ENCODE assay signal across 20 cellular contexts in the genomic region with DNA sequence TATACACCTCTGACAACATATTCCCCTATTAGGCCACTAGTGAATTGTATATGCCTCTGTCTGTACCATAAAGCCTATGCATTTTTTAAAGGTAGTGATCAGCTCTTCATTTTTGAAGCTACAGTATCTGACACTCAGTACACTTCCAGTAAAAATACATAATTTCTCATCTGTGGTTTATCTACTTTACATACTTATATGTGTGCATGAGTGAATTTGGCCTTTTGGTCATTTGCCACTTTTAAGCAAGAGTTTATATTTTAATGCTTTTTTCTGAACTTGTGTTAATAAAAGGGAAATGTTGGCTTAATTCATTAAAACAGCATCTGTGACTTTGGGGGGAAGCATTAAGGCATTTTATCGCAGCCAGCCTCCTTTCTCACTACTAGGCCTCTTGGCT. TPM values are rescaled to one million over a fixed set of nuclear protein-coding genes. Genes with fewer than 3 reads are reported as not detected.
DNase-seq lines count a peak whose midpoint lies in the region; ATAC-seq and TF ChIP-seq lines count a peak whose summit lies in the region.
"Had no signal": no experiment of that assay in that cellular context is flagged by ENCODE, and none has a peak within 500 bp of the region (broad histone marks: within the 10 kb centered on the region; RNA-seq: fewer than 3 reads in every experiment).

No MANE protein-coding gene starts in this region.

- no peak overlapping the region for H3K4me3 Mint-ChIP-seq in activated naive CD8-positive, alpha-beta T cell treated with anti-CD3 and anti-CD28 coated beads, Interleukin-2, amount 50 U/mL, for 24 hours
- no peak overlapping the region for H3K4me3 Mint-ChIP-seq in stimulated activated naive CD8-positive, alpha-beta T cell treated with anti-CD3 and anti-CD28 coated beads, Interleukin-15, Interleukin-2, amounts not matched to agents 100 ng/mL and 50 ng/mL, for 24 hours
- H3K4me3 Mint-ChIP-seq: WTC11 had no signal

- H3K27ac ChIP-seq in left ventricle myocardium inferior (replicated peaks) (peak overlapping the region; percentile 78), right cardiac atrium (ENCODE audit: low read length) (no peak overlapping the region)
- H3K27ac ChIP-seq: right atrium auricular region, thyroid gland had no signal

- H3K4me3 ChIP-seq in left ventricle myocardium inferior (no peak overlapping the region), right cardiac atrium (ENCODE audit: low read length) (no peak overlapping the region)
- H3K4me3 ChIP-seq: right atrium auricular region, thyroid gland had no signal

- TF ChIP-seq CTCF in left ventricle myocardium inferior (IDR thresholded peaks at IDR 0.05; ENCODE audit: borderline replicate concordance): no peak

- no peak for ATAC-seq in right cardiac atrium
- no peak for ATAC-seq in activated naive CD8-positive, alpha-beta T cell treated with anti-CD3 and anti-CD28 coated beads, Interleukin-2, amount 50 U/mL, for 24 hours
- no peak for ATAC-seq in HG02852 (IDR thresholded peaks at IDR 0.05; ENCODE audit: unreplicated experiment)
- no peak for ATAC-seq in GM19467 (IDR thresholded peaks at IDR 0.05; ENCODE audit: unreplicated experiment)
- ATAC-seq: WTC11 had no signal

- 92% methylated on average over 1 of the region's 1 CpG for WGBS in right cardiac atrium

- no peaks in the 10 kb centered on the region for H3K9me3 ChIP-seq in left ventricle myocardium inferior (replicated peaks)
- H3K9me3 ChIP-seq in right cardiac atrium (ENCODE audit: control insufficient read depth, low read length): no peaks in the 10 kb centered on the region
- H3K9me3 ChIP-seq: right atrium auricular region, thyroid gland had no signal

- H3K36me3 ChIP-seq in left ventricle myocardium inferior: no peaks in the 10 kb centered on the region
- H3K36me3 ChIP-seq: right atrium auricular region, thyroid gland had no signal

- peaks cover 43% of the 10 kb centered on the region for H3K36me3 Mint-ChIP-seq in activated naive CD8-positive, alpha-beta T cell treated with anti-CD3 and anti-CD28 coated beads, Interleukin-2, amount 50 U/mL, for 24 hours (ENCODE audit: low read depth)
- peaks cover 51% of the 10 kb centered on the region for H3K36me3 Mint-ChIP-seq in stimulated activated naive CD8-positive, alpha-beta T cell treated with anti-CD3 and anti-CD28 coated beads, Interleukin-15, Interleukin-2, amounts not matched to agents 100 ng/mL and 50 ng/mL, for 24 hours (ENCODE audit: low read depth)
- H3K36me3 Mint-ChIP-seq: WTC11 had no signal

- H3K27me3 Mint-ChIP-seq in activated naive CD8-positive, alpha-beta T cell treated with anti-CD3 and anti-CD28 coated beads, Interleukin-2, amount 50 U/mL, for 24 hours: no peaks in the 10 kb centered on the region
- H3K27me3 Mint-ChIP-seq in stimulated activated naive CD8-positive, alpha-beta T cell treated with anti-CD3 and anti-CD28 coated beads, Interleukin-15, Interleukin-2, amounts not matched to agents 100 ng/mL and 50 ng/mL, for 24 hours: no peaks in the 10 kb centered on the region

- intact Hi-C loops in left ventricle myocardium inferior (cut with micrococcal nuclease): loop anchor here (10.0 kb wide), 1 partner anchor 50 kb away; the partner anchor contains the start of gene ST8SIA4
- intact Hi-C loops in right cardiac atrium (cut with DNase I): no loop called here

- no peak for DNase-seq in left ventricle myocardium inferior
- no peak for DNase-seq in right cardiac atrium
- peak; percentile 55 for DNase-seq in NAMALWA (ENCODE audit: low spot score)
- no peak for DNase-seq in activated naive CD8-positive, alpha-beta T cell treated with anti-CD3 and anti-CD28 coated beads, Interleukin-2, amount 50 U/mL, for 24 hours
- no peak for DNase-seq in cerebellum (ENCODE audit: low spot score)
- DNase-seq: activated T-cell treated with anti-CD3 and anti-CD28 coated beads for 4 hours; caudate nucleus; DMS53; effector CD8-positive, alpha-beta T cell; mesendoderm; NCI-H1092 treated with DMSO at 0.1 percent for 48 hours; NCI-H748 treated with DMSO at 0.1 percent for 48 hours; nucleus accumbens; stimulated activated CD4-positive, alpha-beta T cell treated with anti-CD3 and anti-CD28 coated beads, Interleukin-4, amount 100 ng/mL, for 1 hour; thyroid gland had no signal

- peak overlapping the region; percentile 78 for H3K27ac Mint-ChIP-seq in activated naive CD8-positive, alpha-beta T cell treated with anti-CD3 and anti-CD28 coated beads, Interleukin-2, amount 50 U/mL, for 24 hours
- peak overlapping the region; percentile 77 for H3K27ac Mint-ChIP-seq in stimulated activated naive CD8-positive, alpha-beta T cell treated with anti-CD3 and anti-CD28 coated beads, Interleukin-15, Interleukin-2, amounts not matched to agents 100 ng/mL and 50 ng/mL, for 24 hours
- H3K27ac Mint-ChIP-seq: WTC11 had no signal

- H3K9me3 Mint-ChIP-seq in activated naive CD8-positive, alpha-beta T cell treated with anti-CD3 and anti-CD28 coated beads, Interleukin-2, amount 50 U/mL, for 24 hours: no peaks in the 10 kb centered on the region
- H3K9me3 Mint-ChIP-seq in stimulated activated naive CD8-positive, alpha-beta T cell treated with anti-CD3 and anti-CD28 coated beads, Interleukin-15, Interleukin-2, amounts not matched to agents 100 ng/mL and 50 ng/mL, for 24 hours: no peaks in the 10 kb centered on the region
- H3K9me3 Mint-ChIP-seq: WTC11 had no signal

- H3K4me1 Mint-ChIP-seq in activated naive CD8-positive, alpha-beta T cell treated with anti-CD3 and anti-CD28 coated beads, Interleukin-2, amount 50 U/mL, for 24 hours: peaks cover 71% of the 10 kb centered on the region
- H3K4me1 Mint-ChIP-seq in stimulated activated naive CD8-positive, alpha-beta T cell treated with anti-CD3 and anti-CD28 coated beads, Interleukin-15, Interleukin-2, amounts not matched to agents 100 ng/mL and 50 ng/mL, for 24 hours (ENCODE audit: low read depth): peaks cover 73% of the 10 kb centered on the region
- H3K4me1 Mint-ChIP-seq: WTC11 had no signal

- H3K27me3 ChIP-seq in left ventricle myocardium inferior (ENCODE audit: low read depth) (no peaks in the 10 kb centered on the region), right cardiac atrium (ENCODE audit: control insufficient read depth, insufficient read depth) (no peaks in the 10 kb centered on the region)
- H3K27me3 ChIP-seq: right atrium auricular region, thyroid gland had no signal

- H3K4me1 ChIP-seq in left ventricle myocardium inferior: peaks cover 10% of the 10 kb centered on the region
- H3K4me1 ChIP-seq in right cardiac atrium (ENCODE audit: control insufficient read depth, insufficient read depth, low read length): no peaks in the 10 kb centered on the region
- H3K4me1 ChIP-seq: right atrium auricular region, thyroid gland had no signal

RNA-seq across cellular contexts. Expression of gene ST8SIA4, which starts 47.8 kb away (rescaled TPM):
- 3.2 TPM for total RNA-seq in left ventricle myocardium inferior
- 1 to 10 TPM; 3.6 to 5.9 (median 4.3) TPM for total RNA-seq in right cardiac atrium
- polyA plus RNA-seq in right cardiac atrium: 0.84 TPM
- 36.2 TPM for total RNA-seq in cerebellum
